1 cellular context compared by ENCODE assay signal in the genomic region with DNA sequence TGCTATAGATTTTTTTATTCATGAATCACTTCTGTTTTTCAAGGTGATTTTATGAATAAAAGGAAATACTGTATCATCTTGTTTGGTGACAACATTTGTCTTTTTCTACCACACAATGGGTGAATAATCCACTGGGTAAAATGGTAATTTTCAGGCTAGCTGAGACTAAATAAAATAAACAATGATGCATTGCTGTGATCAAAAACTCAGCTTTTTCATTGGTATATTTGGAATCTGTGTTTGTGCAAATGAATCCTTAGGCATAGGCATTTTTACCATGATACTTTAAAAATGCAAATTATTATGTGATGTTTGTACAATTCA.
TF ChIP-seq lines count a peak whose summit lies in the region.

No MANE protein-coding gene starts in this region.

TF ChIP-seq in GM12878, 131 proteins besides CTCF, POLR2A, EP300 and RAD21 (continued from another document):
- TF ChIP-seq, protein P1, sequence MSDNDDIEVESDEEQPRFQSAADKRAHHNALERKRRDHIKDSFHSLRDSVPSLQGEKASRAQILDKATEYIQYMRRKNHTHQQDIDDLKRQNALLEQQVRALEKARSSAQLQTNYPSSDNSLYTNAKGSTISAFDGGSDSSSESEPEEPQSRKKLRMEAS (IDR thresholded peaks at IDR 0.05; ENCODE audit: low read depth, low read length), result no peak
- TF ChIP-seq STAT1 (conservative IDR thresholded peaks at IDR 0.05), result no peak
- no peak for TF ChIP-seq TARDBP (IDR thresholded peaks at IDR 0.05; ENCODE audit: borderline replicate concordance)
- TF ChIP-seq RB1 (IDR thresholded peaks at IDR 0.05; ENCODE audit: borderline replicate concordance), result no peak
- no peak for TF ChIP-seq SREBF2 (IDR thresholded peaks at IDR 0.05; ENCODE audit: low read length)
- TF ChIP-seq MYC (IDR thresholded peaks at IDR 0.05; ENCODE audit: insufficient read depth, insufficient read length, insufficient replicate concordance, low read length, severe bottlenecking), result no peak
- TF ChIP-seq JUNB (IDR thresholded peaks at IDR 0.05), result no peak
